Comparison of ENCODE assay signal across 21 cellular contexts in the genomic region with DNA sequence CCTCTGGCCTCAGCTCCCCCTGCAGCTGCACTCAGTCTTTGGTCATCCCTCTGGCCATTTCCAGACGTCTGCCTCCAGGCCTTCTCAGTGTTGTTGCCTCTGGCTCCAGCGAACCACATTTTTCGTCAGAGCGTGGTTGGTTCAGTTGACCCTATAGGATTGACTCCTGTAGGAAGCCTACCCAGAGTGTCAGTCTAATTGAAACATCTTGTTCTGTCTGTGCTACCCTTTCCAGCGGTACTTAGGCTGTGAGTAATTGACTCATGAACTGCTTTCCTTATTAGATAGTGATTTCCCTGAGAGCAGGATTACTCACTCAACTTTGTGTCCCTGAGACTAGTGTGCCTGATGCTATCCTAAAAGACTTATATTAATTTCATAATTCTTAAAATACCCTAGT.
DNase-seq lines count a peak whose midpoint lies in the region; ATAC-seq and TF ChIP-seq lines count a peak whose summit lies in the region.
"Had no signal": no experiment of that assay in that cellular context is flagged by ENCODE, and none has a peak within 500 bp of the region (broad histone marks: within the 10 kb centered on the region; RNA-seq: fewer than 3 reads in every experiment).

No MANE protein-coding gene starts in this region.

- dilution Hi-C loops in IMR-90 (cut with HindIII; ENCODE audit: low sequenced_read_pairs, unreplicated experiment) = no loop called here

- POLR2A ChIA-PET in IMR-90 (lab: Charles Lee; ENCODE audit: unreplicated experiment) = no interaction called here

- H3K56ac ChIP-seq in IMR-90 (ENCODE audit: extremely low read depth, insufficient read depth, low read length) = no peak overlapping the region

- no peaks in the 10 kb centered on the region for H3K9me3 ChIP-seq in IMR-90 (ENCODE audit: control insufficient read depth, insufficient read depth, low read length)
- H3K9me3 ChIP-seq: mucosa of descending colon, right atrium auricular region had no signal

- no TSS peak for BruUV-seq in IMR-90 (replicated peaks; lab: Mats Ljungman, UMichigan)

- intact Hi-C loops in IMR-90 (cut with micrococcal nuclease) = loop anchor here (10.0 kb wide), 1 partner anchor 320 kb away; no protein-coding TSS in a partner anchor
- intact Hi-C loops in activated T-helper 2 cell treated with anti-CD3 and anti-CD28 coated beads, Interferon-gamma antibody, Interleukin-2, Interleukin-4, amounts not matched to agents 10 μg/mL and 5 μg/mL and 100 μg/mL, durations not matched to agents 14 hours and 24 hours and 36 hours (cut with micrococcal nuclease) = no loop called here

- H3K36me3 ChIP-seq in ACC112 (ENCODE audit: insufficient read depth, low read length) (no peaks in the 10 kb centered on the region), IMR-90 (ENCODE audit: control insufficient read depth, insufficient read depth, low read length) (no peaks in the 10 kb centered on the region)
- H3K36me3 ChIP-seq: right atrium auricular region had no signal

- peak overlapping the region; percentile 21; the same call in 1 of the 2 replicates for H4K5ac ChIP-seq in IMR-90 (ENCODE audit: low read depth, low read length)

- H3K4me2 ChIP-seq in IMR-90 (ENCODE audit: low read depth, low read length) = no peak overlapping the region

- no peak for TF ChIP-seq RAD21 in IMR-90 (IDR thresholded peaks at IDR 0.05; ENCODE audit: low read length)

- H2AK5ac ChIP-seq in IMR-90 (ENCODE audit: low read depth, low read length) = peak overlapping the region; percentile 74; the same call in 1 of the 2 replicates

- CTCF ChIA-PET in IMR-90 (lab: Yijun Ruan, JAX) = no interaction called here

- no peaks in the 10 kb centered on the region for H3K27me3 Mint-ChIP-seq in activated T-helper 2 cell treated with anti-CD3 and anti-CD28 coated beads, Interferon-gamma antibody, Interleukin-2, Interleukin-4, amounts not matched to agents 10 μg/mL and 5 μg/mL and 100 μg/mL, durations not matched to agents 14 hours and 24 hours and 36 hours (ENCODE audit: low read depth)
- H3K27me3 Mint-ChIP-seq: activated CD4-positive, alpha-beta T cell treated with anti-CD3 and anti-CD28 coated beads, Interleukin-2, amount 10 ng/mL, durations not matched to agents 7 days and 5 days; activated naive CD4-positive, alpha-beta T cell treated with anti-CD3 and anti-CD28 coated beads, Interleukin-2, amount 10 ng/mL, durations not matched to agents 7 days and 5 days; type B pancreatic cell had no signal

- no peak overlapping the region for H2AFZ ChIP-seq in ACC112 (ENCODE audit: low read length, unreplicated experiment)
- H2AFZ ChIP-seq in IMR-90 (replicated peaks; ENCODE audit: low read length, poor library complexity) = no peak overlapping the region

- H3K36me3 Mint-ChIP-seq in activated T-helper 2 cell treated with anti-CD3 and anti-CD28 coated beads, Interferon-gamma antibody, Interleukin-2, Interleukin-4, amounts not matched to agents 10 μg/mL and 5 μg/mL and 100 μg/mL, durations not matched to agents 14 hours and 24 hours and 36 hours (ENCODE audit: low read depth) = no peaks in the 10 kb centered on the region
- H3K36me3 Mint-ChIP-seq: activated naive CD4-positive, alpha-beta T cell treated with anti-CD3 and anti-CD28 coated beads, Interleukin-2, amount 10 ng/mL, durations not matched to agents 7 days and 5 days; CD8-positive, alpha-beta memory T cell; type B pancreatic cell had no signal

- no peak for TF ChIP-seq POLR2A in IMR-90 (IDR thresholded peaks at IDR 0.05; ENCODE audit: low read depth, low read length)

- H3K9ac ChIP-seq in IMR-90 (ENCODE audit: low read depth, low read length) = no peak overlapping the region

- H3K4ac ChIP-seq in IMR-90 (ENCODE audit: low read depth, low read length) = peak overlapping the region; percentile 29

- ATAC-seq in IMR-90 (ENCODE audit: low read depth) (peak; percentile 18; the same call in 1 of the 2 replicates), GM19463 (IDR thresholded peaks at IDR 0.05; ENCODE audit: unreplicated experiment) (no peak), GM21619 (IDR thresholded peaks at IDR 0.05; ENCODE audit: unreplicated experiment) (no peak), HG03342 (IDR thresholded peaks at IDR 0.05; ENCODE audit: unreplicated experiment) (no peak)
- ATAC-seq: HCT116; left cardiac atrium; mucosa of descending colon; stimulated activated naive CD8-positive, alpha-beta T cell treated with anti-CD3 and anti-CD28 coated beads, Interleukin-15, Interleukin-2, amounts not matched to agents 100 U/mL and 50 U/mL, for 24 hours had no signal

- no peaks in the 10 kb centered on the region for H3K9me3 Mint-ChIP-seq in activated T-helper 2 cell treated with anti-CD3 and anti-CD28 coated beads, Interferon-gamma antibody, Interleukin-2, Interleukin-4, amounts not matched to agents 10 μg/mL and 5 μg/mL and 100 μg/mL, durations not matched to agents 14 hours and 24 hours and 36 hours

- 0 out of 2 replicates have a peak overlapping the region, but pooled peaks have one; percentile 70 for H3K23ac ChIP-seq in IMR-90 (ENCODE audit: low read depth, low read length)

- H2AK9ac ChIP-seq in IMR-90 (replicated peaks; ENCODE audit: low read depth, low read length, poor library complexity) = no peak overlapping the region

- H3K4me1 ChIP-seq in ACC112 (ENCODE audit: control insufficient read depth, insufficient read depth, low read length, unreplicated experiment) (peaks cover 43% of the 10 kb centered on the region), IMR-90 (ENCODE audit: control insufficient read depth, insufficient read depth, low read length) (peaks cover 15% of the 10 kb centered on the region)
- H3K4me1 ChIP-seq: right atrium auricular region had no signal

- H3K4me3 ChIP-seq in ACC112 (ENCODE audit: low read depth, low read length) = no peak overlapping the region
- H3K4me3 ChIP-seq in IMR-90 (ENCODE audit: insufficient read depth, low read depth, low read length) = no peak overlapping the region
- H3K4me3 ChIP-seq in choroid plexus epithelial cell (ENCODE audit: low read depth, low read length) = no peak overlapping the region
- H3K4me3 ChIP-seq: mucosa of descending colon, right atrium auricular region had no signal

- H3K79me1 ChIP-seq in IMR-90 (ENCODE audit: low read depth in 1 of 2, low read length in 2 of 2) = no peaks in the 10 kb centered on the region

- WGBS in IMR-90 (ENCODE audit: extremely low coverage in 2 of 2, insufficient read length in 1 of 2), 2 experiments = 100% methylated on average over 3 of the region's 5 CpGs; no CpG with 5 or more reads in 1 of the 2 experiments

- no peaks in the 10 kb centered on the region for H3K27me3 ChIP-seq in ACC112 (ENCODE audit: insufficient read depth, low read length)
- H3K27me3 ChIP-seq in IMR-90 (ENCODE audit: control insufficient read depth, insufficient read depth, low read length) = no peaks in the 10 kb centered on the region
- H3K27me3 ChIP-seq: right atrium auricular region had no signal

- H2BK20ac ChIP-seq in IMR-90 (ENCODE audit: low read depth, low read length) = peak overlapping the region; percentile 85; the same call in 1 of the 2 replicates

- H2BK15ac ChIP-seq in IMR-90 (ENCODE audit: low read depth, low read length) = peak overlapping the region; percentile 96; the same call in 1 of the 3 replicates

- H4K91ac ChIP-seq in IMR-90 (ENCODE audit: insufficient read depth, low read depth, low read length) = peak overlapping the region; percentile 64

- H2BK5ac ChIP-seq in IMR-90 (ENCODE audit: low read depth, low read length, poor library complexity, severe bottlenecking) = peak overlapping the region; percentile 6

- H3K79me2 ChIP-seq in ACC112 (ENCODE audit: control insufficient read depth, insufficient read depth, low read length, unreplicated experiment) = no peaks in the 10 kb centered on the region

- H3K9me1 ChIP-seq in IMR-90 (ENCODE audit: insufficient read depth, low read length) = peaks cover 5% of the 10 kb centered on the region

- H4K20me1 ChIP-seq in IMR-90 (ENCODE audit: insufficient read depth, low read length) = no peaks in the 10 kb centered on the region

- DNase-seq in IMR-90 = peak; percentile 72
- peak; percentile 89 for DNase-seq in choroid plexus epithelial cell (ENCODE audit: low read depth)
- DNase-seq in iris pigment epithelial cell (ENCODE audit: low read depth) = peak; percentile 94
- DNase-seq in activated T-helper 2 cell treated with anti-CD3 and anti-CD28 coated beads, Interferon-gamma antibody, Interleukin-2, Interleukin-4, amounts not matched to agents 10 μg/mL and 5 μg/mL and 100 μg/mL, durations not matched to agents 14 hours and 24 hours and 36 hours (ENCODE audit: low spot score) = no peak
- DNase-seq: activated CD4-positive, alpha-beta T cell treated with anti-CD3 and anti-CD28 coated beads, Interleukin-2, amount 10 ng/mL, durations not matched to agents 7 days and 5 days; activated naive CD4-positive, alpha-beta T cell treated with anti-CD3 and anti-CD28 coated beads, Interleukin-2, amount 10 ng/mL, durations not matched to agents 7 days and 5 days; CD8-positive, alpha-beta memory T cell; foreskin melanocyte; left cardiac atrium; mucosa of descending colon; NCI-H2029 treated with DMSO at 0.1 percent for 48 hours; NCI-H446 treated with DMSO at 0.1 percent for 48 hours; stimulated activated naive CD8-positive, alpha-beta T cell treated with anti-CD3 and anti-CD28 coated beads, Interleukin-15, Interleukin-2, amounts not matched to agents 100 U/mL and 50 U/mL, for 24 hours had no signal

- H2BK120ac ChIP-seq in IMR-90 (ENCODE audit: low read depth, low read length) = peak overlapping the region; percentile 76

- H4K8ac ChIP-seq in IMR-90 (ENCODE audit: low read depth in 2 of 2, low read length in 2 of 2) = peak overlapping the region; percentile 24 to 41; a peak in 2 of 4 replicates

- 0 out of 2 replicates have a peak overlapping the region, but pooled peaks have one; percentile 66 for H3K14ac ChIP-seq in IMR-90 (replicated peaks; ENCODE audit: low read depth, low read length)

- in situ Hi-C loops in IMR-90 (cut with MboI; ENCODE audit: low sequenced_read_pairs) = no loop called here

- TF ChIP-seq CTCF in IMR-90 (conservative IDR thresholded peaks at IDR 0.05; ENCODE audit: low read depth, low read length) (no peak), choroid plexus epithelial cell (conservative IDR thresholded peaks at IDR 0.05; ENCODE audit: low read depth, low read length) (no peak)

- no peak overlapping the region for H3K4me3 Mint-ChIP-seq in activated T-helper 2 cell treated with anti-CD3 and anti-CD28 coated beads, Interferon-gamma antibody, Interleukin-2, Interleukin-4, amounts not matched to agents 10 μg/mL and 5 μg/mL and 100 μg/mL, durations not matched to agents 14 hours and 24 hours and 36 hours (ENCODE audit: low read depth)
- H3K4me3 Mint-ChIP-seq: activated CD4-positive, alpha-beta T cell treated with anti-CD3 and anti-CD28 coated beads, Interleukin-2, amount 10 ng/mL, durations not matched to agents 7 days and 5 days; activated naive CD4-positive, alpha-beta T cell treated with anti-CD3 and anti-CD28 coated beads, Interleukin-2, amount 10 ng/mL, durations not matched to agents 7 days and 5 days; CD8-positive, alpha-beta memory T cell; type B pancreatic cell had no signal

- H3K4me1 Mint-ChIP-seq in activated T-helper 2 cell treated with anti-CD3 and anti-CD28 coated beads, Interferon-gamma antibody, Interleukin-2, Interleukin-4, amounts not matched to agents 10 μg/mL and 5 μg/mL and 100 μg/mL, durations not matched to agents 14 hours and 24 hours and 36 hours (ENCODE audit: low read depth) = no peaks in the 10 kb centered on the region
- H3K4me1 Mint-ChIP-seq: activated CD4-positive, alpha-beta T cell treated with anti-CD3 and anti-CD28 coated beads, Interleukin-2, amount 10 ng/mL, durations not matched to agents 7 days and 5 days; activated naive CD4-positive, alpha-beta T cell treated with anti-CD3 and anti-CD28 coated beads, Interleukin-2, amount 10 ng/mL, durations not matched to agents 7 days and 5 days; CD8-positive, alpha-beta memory T cell had no signal

- H3K27ac Mint-ChIP-seq in activated T-helper 2 cell treated with anti-CD3 and anti-CD28 coated beads, Interferon-gamma antibody, Interleukin-2, Interleukin-4, amounts not matched to agents 10 μg/mL and 5 μg/mL and 100 μg/mL, durations not matched to agents 14 hours and 24 hours and 36 hours = no peak overlapping the region
- H3K27ac Mint-ChIP-seq: activated CD4-positive, alpha-beta T cell treated with anti-CD3 and anti-CD28 coated beads, Interleukin-2, amount 10 ng/mL, durations not matched to agents 7 days and 5 days; activated naive CD4-positive, alpha-beta T cell treated with anti-CD3 and anti-CD28 coated beads, Interleukin-2, amount 10 ng/mL, durations not matched to agents 7 days and 5 days; CD8-positive, alpha-beta memory T cell; type B pancreatic cell had no signal

- H3K18ac ChIP-seq in IMR-90 (ENCODE audit: low read depth, low read length) = peak overlapping the region; percentile 44

- H3K27ac ChIP-seq in ACC112 (ENCODE audit: low read depth, low read length) (peak overlapping the region; percentile 55; the same call in 1 of the 2 replicates), IMR-90 (ENCODE audit: insufficient read depth, low read length) (peak overlapping the region; percentile 19; the same call in 1 of the 2 replicates)
- H3K27ac ChIP-seq: right atrium auricular region, RWPE1 had no signal
